ENCODE assay signal across 9 cellular contexts in genomic region chr12:79978692-79979091, GRCh38.
"Had no signal": no experiment of that assay in that cellular context is flagged by ENCODE, and none has a peak within 500 bp of the region (broad histone marks: within the 10 kb centered on the region; RNA-seq: fewer than 3 reads in every experiment).

No MANE protein-coding gene starts in this region.

- H3K4me3 Mint-ChIP-seq: IgD-negative memory B cell had no signal

- H3K27ac ChIP-seq: HL-60, KMS-11 had no signal

- FAIRE-seq: HepG2, HTR-8/SVneo, K562 had no signal

- H3K36me3 Mint-ChIP-seq: IgD-negative memory B cell had no signal

- H3K9ac ChIP-seq: KMS-11 had no signal

- H3K9me3 Mint-ChIP-seq: IgD-negative memory B cell had no signal

- H3K4me1 Mint-ChIP-seq: IgD-negative memory B cell had no signal

- H3K4me3 ChIP-seq: K562 had no signal

- H3K4me2 ChIP-seq: KMS-11 had no signal

- DNase-seq: IMR-90, KBM-7, KG1 had no signal

- H3K27ac Mint-ChIP-seq: IgD-negative memory B cell had no signal
